ENCODE assay signal across 12 cellular contexts in genomic region chr14:35940291-35940690, GRCh38.
DNase-seq lines count a peak whose midpoint lies in the region; ATAC-seq and TF ChIP-seq lines count a peak whose summit lies in the region.
"Had no signal": no experiment of that assay in that cellular context is flagged by ENCODE, and none has a peak within 500 bp of the region (broad histone marks: within the 10 kb centered on the region; RNA-seq: fewer than 3 reads in every experiment).

No MANE protein-coding gene starts in this region.

- intact Hi-C loops in heart left ventricle (cut with DNase I): no loop called here

- H3K9me3 ChIP-seq in heart left ventricle: no peaks in the 10 kb centered on the region

- H3K4me3 ChIP-seq in retinal pigment epithelial cell (ENCODE audit: low read length) (peak overlapping the region; percentile 16), heart left ventricle (no peak overlapping the region)

- ATAC-seq in heart left ventricle: no peak

- H3K4me1 ChIP-seq in heart left ventricle: no peaks in the 10 kb centered on the region

- 52 to 61% (median 59%) methylated on average over 4 of the region's 4 CpGs for WGBS in heart left ventricle, 4 donors

- TF ChIP-seq POLR2A in heart left ventricle (IDR thresholded peaks at IDR 0.05): no peak

- no peaks in the 10 kb centered on the region for H3K36me3 ChIP-seq in heart left ventricle

- H3K27me3 ChIP-seq in heart left ventricle: peaks cover 0 to 9% (median 0%) of the 10 kb centered on the region in 9 donors

- DNase-seq in NCI-H2107 treated with DMSO at 0.1 percent for 48 hours (lab: John Stamatoyannopoulos, UW; ENCODE audit: unreplicated experiment): peak; percentile 76
- DNase-seq in NCI-H2107 (lab: John Stamatoyannopoulos, UW): no peak
- peak; percentile 8 for DNase-seq in H4 (ENCODE audit: low spot score)
- DNase-seq in NCI-H748 treated with DMSO at 0.1 percent for 48 hours (lab: John Stamatoyannopoulos, UW): peak; percentile 10
- no peak for DNase-seq in retinal pigment epithelial cell (ENCODE audit: low read depth)
- no peak for DNase-seq in globus pallidus (ENCODE audit: low spot score)
- no peak for DNase-seq in COLO668 (lab: John Stamatoyannopoulos, UW; ENCODE audit: unreplicated experiment)
- DNase-seq in heart left ventricle: no peak
- DNase-seq: activated CD4-positive, alpha-beta T cell treated with anti-CD3 and anti-CD28 coated beads for 48 hours; caudate nucleus; head of caudate nucleus; NCI-H82 had no signal

- no peak overlapping the region for H3K27ac ChIP-seq in heart left ventricle

- no peak for TF ChIP-seq CTCF in retinal pigment epithelial cell (conservative IDR thresholded peaks at IDR 0.05; ENCODE audit: low read depth, low read length)
- no peak for TF ChIP-seq CTCF in heart left ventricle (IDR thresholded peaks at IDR 0.05)

Comparison
In these comparisons a context has a peak if more than half of its experiments do, and no peak if none do; other contexts are left out.
1. DNase-seq: peak in NCI-H2107 treated with DMSO at 0.1 percent for 48 hours (single experiment), H4 (single experiment) and NCI-H748 treated with DMSO at 0.1 percent for 48 hours (single experiment); none in NCI-H2107 (single experiment), retinal pigment epithelial cell (single experiment), globus pallidus (single experiment), COLO668 (single experiment) and heart left ventricle (0 of 5).